In the genomic region with DNA sequence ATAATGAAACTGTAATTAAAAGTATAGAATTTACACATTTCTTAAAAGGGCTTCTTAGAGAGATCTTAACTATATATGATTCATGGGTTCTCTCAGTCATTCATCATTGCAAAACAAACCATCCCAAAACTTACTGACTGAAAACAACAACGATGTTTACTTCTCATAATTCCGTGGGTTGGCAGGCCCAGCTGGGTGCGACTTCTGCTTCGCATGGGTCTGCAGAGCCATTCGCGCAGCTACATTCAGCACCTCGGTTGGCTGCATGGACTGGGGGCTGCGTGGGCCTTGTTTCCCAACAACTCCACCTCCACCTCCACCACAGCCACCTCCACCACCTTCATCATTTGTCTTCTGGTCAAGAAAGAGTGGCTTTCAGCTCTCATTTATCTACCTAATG, we compare ENCODE assay signal across 29 cellular contexts. TPM values are rescaled to one million over a fixed set of nuclear protein-coding genes. Genes with fewer than 3 reads are reported as not detected.
"Had no signal": no experiment of that assay in that cellular context is flagged by ENCODE, and none has a peak within 500 bp of the region (broad histone marks: within the 10 kb centered on the region; RNA-seq: fewer than 3 reads in every experiment).

No MANE protein-coding gene starts in this region.

- H3K4me2 ChIP-seq: KMS-11 had no signal

- H3K27ac Mint-ChIP-seq: activated CD4-positive, alpha-beta T cell treated with anti-CD3 and anti-CD28 coated beads, Interleukin-2, amount 10 ng/mL, durations not matched to agents 24 days and 14 days; activated CD8-positive, alpha-beta T cell treated with anti-CD3 and anti-CD28 coated beads, Interleukin-2, amount 10 ng/mL, durations not matched to agents 7 days and 5 days; activated naive CD4-positive, alpha-beta T cell treated with anti-CD3 and anti-CD28 coated beads for 36 hours; activated T-helper 1 cell treated with anti-CD3 and anti-CD28 coated beads, Interleukin-12 subunit alpha, Interleukin-12 subunit beta, Interleukin-2, Interleukin-4 antibody, amounts not matched to agents 30 ng/mL and 10 ng/mL and 1 ng/mL, durations not matched to agents 14 hours and 24 hours and 36 hours had no signal

- H3K4me3 Mint-ChIP-seq: activated CD4-positive, alpha-beta T cell treated with anti-CD3 and anti-CD28 coated beads, Interleukin-2, amount 10 ng/mL, durations not matched to agents 24 days and 14 days; activated CD8-positive, alpha-beta T cell treated with anti-CD3 and anti-CD28 coated beads, Interleukin-2, amount 10 ng/mL, durations not matched to agents 7 days and 5 days; activated naive CD4-positive, alpha-beta T cell treated with anti-CD3 and anti-CD28 coated beads for 36 hours; activated T-cell treated with anti-CD3 and anti-CD28 coated beads, Interleukin-2, amount 50 U/mL, for 4 hours; activated T-helper 1 cell treated with anti-CD3 and anti-CD28 coated beads, Interleukin-12 subunit alpha, Interleukin-12 subunit beta, Interleukin-2, Interleukin-4 antibody, amounts not matched to agents 30 ng/mL and 10 ng/mL and 1 ng/mL, durations not matched to agents 14 hours and 24 hours and 36 hours had no signal

- H3K36me3 Mint-ChIP-seq: brain had no signal

- H3K9me3 Mint-ChIP-seq: activated naive CD4-positive, alpha-beta T cell treated with anti-CD3 and anti-CD28 coated beads for 36 hours; activated T-helper 1 cell treated with anti-CD3 and anti-CD28 coated beads, Interleukin-12 subunit alpha, Interleukin-12 subunit beta, Interleukin-2, Interleukin-4 antibody, amounts not matched to agents 30 ng/mL and 10 ng/mL and 1 ng/mL, durations not matched to agents 14 hours and 24 hours and 36 hours; brain had no signal

- DNase-seq: activated CD4-positive, alpha-beta T cell treated with anti-CD3 and anti-CD28 coated beads, Interleukin-2, amount 10 ng/mL, durations not matched to agents 24 days and 14 days; activated CD4-positive, alpha-beta T cell treated with anti-CD3 and anti-CD28 coated beads, Interleukin-2, amount 50 U/mL, for 48 hours; activated CD4-positive, CD25-positive, alpha-beta regulatory T cell; activated CD8-positive, alpha-beta T cell treated with anti-CD3 and anti-CD28 coated beads, Interleukin-2, amount 10 ng/mL, durations not matched to agents 7 days and 5 days; activated gamma-delta T cell treated with Interleukin-2 at 50 U/mL for 16 hours; activated naive CD4-positive, alpha-beta T cell treated with anti-CD3 and anti-CD28 coated beads for 36 hours; activated T-cell treated with anti-CD3 and anti-CD28 coated beads, Interleukin-2, amount 50 U/mL, for 4 hours; MM.1S; MV-4-11; NCI-H1092; NCI-H2029; NCI-H510A; NCI-H526; NCI-H748 treated with DMSO at 0.1 percent for 48 hours; OCI-M1; SHP77; T1000; WERI-Rb-1 had no signal

- H3K27ac ChIP-seq: KMS-11, SJCRH30, SK-N-MC, WERI-Rb-1 had no signal

- H3K9me3 ChIP-seq: adrenal gland, SJCRH30 had no signal

- H3K9ac ChIP-seq: KMS-11 had no signal

- H3K27me3 ChIP-seq: adrenal gland had no signal

- FAIRE-seq: bronchial epithelial cell had no signal

- H3K4me1 ChIP-seq: SJCRH30 had no signal

- H3K4me3 ChIP-seq: adrenal gland, SJCRH30, SK-N-MC had no signal

- H3K36me3 ChIP-seq: adrenal gland, SJCRH30, WERI-Rb-1 had no signal

RNA-seq across cellular contexts. Expression of gene SLAMF8, which starts 4.1 kb away (rescaled TPM):
- total RNA-seq: bronchial epithelial cell, LHCN-M2, SJCRH30 had no signal

RNA-seq across cellular contexts. Expression of gene FCRL6, which starts 28.6 kb away (rescaled TPM):
- total RNA-seq: activated CD4-positive, alpha-beta T cell treated with anti-CD3 and anti-CD28 coated beads, Interleukin-2, amount 10 ng/mL, durations not matched to agents 24 days and 14 days; activated naive CD4-positive, alpha-beta T cell treated with anti-CD3 and anti-CD28 coated beads for 36 hours; activated naive CD4-positive, alpha-beta T cell treated with anti-CD3 and anti-CD28 coated beads, Interleukin-2, amount 50 U/mL, for 72 hours; activated T-helper 1 cell treated with anti-CD3 and anti-CD28 coated beads, Interleukin-12 subunit alpha, Interleukin-12 subunit beta, Interleukin-2, Interleukin-4 antibody, amounts not matched to agents 30 ng/mL and 10 ng/mL and 1 ng/mL, durations not matched to agents 14 hours and 24 hours and 36 hours; bronchial epithelial cell; LHCN-M2; SJCRH30; T-helper 2 cell treated with Interferon-gamma antibody and Interleukin-4, amounts not matched to agents 100 ng/mL and 5 ng/mL, for 36 hours had no signal

RNA-seq across cellular contexts. Expression of gene VSIG8, which starts 31.7 kb away (rescaled TPM):
- total RNA-seq: activated CD4-positive, alpha-beta T cell treated with anti-CD3 and anti-CD28 coated beads, Interleukin-2, amount 10 ng/mL, durations not matched to agents 24 days and 14 days; activated CD8-positive, alpha-beta T cell treated with anti-CD3 and anti-CD28 coated beads, Interleukin-2, amount 10 ng/mL, durations not matched to agents 7 days and 5 days; activated naive CD4-positive, alpha-beta T cell treated with anti-CD3 and anti-CD28 coated beads for 36 hours; activated T-cell treated with anti-CD3 and anti-CD28 coated beads, Interleukin-2, amount 50 U/mL, for 4 hours; activated T-helper 1 cell treated with anti-CD3 and anti-CD28 coated beads, Interleukin-12 subunit alpha, Interleukin-12 subunit beta, Interleukin-2, Interleukin-4 antibody, amounts not matched to agents 30 ng/mL and 10 ng/mL and 1 ng/mL, durations not matched to agents 14 hours and 24 hours and 36 hours; bronchial epithelial cell; LHCN-M2; SJCRH30; T-helper 1 cell treated with Interleukin-12 subunit alpha and Interleukin-12 subunit beta and Interleukin-4 antibody, amounts not matched to agents 30 ng/mL and 1 ng/mL, for 36 hours; T-helper 2 cell treated with Interferon-gamma antibody and Interleukin-4, amounts not matched to agents 100 ng/mL and 5 ng/mL, for 36 hours had no signal

RNA-seq across cellular contexts. Expression of gene DUSP23, which starts 50.0 kb away (rescaled TPM):
- total RNA-seq: SJCRH30 had no signal
